24 cellular contexts compared by ENCODE assay signal in genomic region chr11:115872418-115872817, GRCh38.
DNase-seq lines count a peak whose midpoint lies in the region; ATAC-seq and TF ChIP-seq lines count a peak whose summit lies in the region.
"Had no signal": no experiment of that assay in that cellular context is flagged by ENCODE, and none has a peak within 500 bp of the region (broad histone marks: within the 10 kb centered on the region; RNA-seq: fewer than 3 reads in every experiment).

No MANE protein-coding gene starts in this region.

- H3K36me3 ChIP-seq in Karpas-422 (ENCODE audit: insufficient read depth, low read length): no peaks in the 10 kb centered on the region
- peaks cover 3% of the 10 kb centered on the region for H3K36me3 ChIP-seq in OCI-LY3 (replicated peaks; ENCODE audit: low read depth, low read length)
- H3K36me3 ChIP-seq in neutrophil: no peaks in the 10 kb centered on the region
- no peaks in the 10 kb centered on the region for H3K36me3 ChIP-seq in BE2C
- H3K36me3 ChIP-seq: esophagus muscularis mucosa, sigmoid colon, tibial artery had no signal

- TF ChIP-seq CTCF in OCI-LY3 (IDR thresholded peaks at IDR 0.05; ENCODE audit: low read depth, low read length) (no peak), neutrophil (IDR thresholded peaks at IDR 0.05) (no peak), BE2C (IDR thresholded peaks at IDR 0.05; ENCODE audit: low read depth, low read length) (no peak)

- no peak overlapping the region for H2AFZ ChIP-seq in Karpas-422 (ENCODE audit: low read length)
- H2AFZ ChIP-seq in OCI-LY3 (ENCODE audit: low read depth, low read length): peak overlapping the region; percentile 9; the same call in 1 of the 2 replicates
- H2AFZ ChIP-seq: parathyroid adenoma had no signal

- ATAC-seq in GM21737 (IDR thresholded peaks at IDR 0.05; ENCODE audit: unreplicated experiment) (no peak), HG02981 (IDR thresholded peaks at IDR 0.05; ENCODE audit: unreplicated experiment) (no peak)
- ATAC-seq: naive thymus-derived CD8-positive, alpha-beta T cell; stimulated activated naive CD8-positive, alpha-beta T cell treated with anti-CD3 and anti-CD28 coated beads, Interleukin-15, Interleukin-2, amounts not matched to agents 100 U/mL and 50 U/mL, for 24 hours; T-helper 17 cell had no signal

- no peaks in the 10 kb centered on the region for H4K20me1 ChIP-seq in Karpas-422 (ENCODE audit: insufficient read depth, low read depth, low read length)
- no peaks in the 10 kb centered on the region for H4K20me1 ChIP-seq in OCI-LY3 (ENCODE audit: insufficient read depth, low read length)

- no peaks in the 10 kb centered on the region for H3K9me3 ChIP-seq in Karpas-422 (ENCODE audit: low read length)
- H3K9me3 ChIP-seq in OCI-LY3 (ENCODE audit: insufficient read depth, low read length): no peaks in the 10 kb centered on the region
- no peaks in the 10 kb centered on the region for H3K9me3 ChIP-seq in neutrophil
- 0 out of 2 replicates have a peak, but pooled peaks cover 2% of the 10 kb centered on the region for H3K9me3 ChIP-seq in BE2C
- H3K9me3 ChIP-seq: esophagus muscularis mucosa, sigmoid colon had no signal

- peak overlapping the region; percentile 67 for H3K4me2 ChIP-seq in Karpas-422 (ENCODE audit: low read depth, low read length, poor library complexity, severe bottlenecking)
- peak overlapping the region; percentile 66 for H3K4me2 ChIP-seq in OCI-LY3 (ENCODE audit: low read length)

- H3K9me2 ChIP-seq in Karpas-422 (replicated peaks; ENCODE audit: insufficient read depth, low read length): no peaks in the 10 kb centered on the region

- DNase-seq in NCI-H146 (lab: John Stamatoyannopoulos, UW): peak; percentile 11
- DNase-seq in NCI-H146 treated with DMSO at 0.1 percent for 48 hours (lab: John Stamatoyannopoulos, UW; ENCODE audit: unreplicated experiment): no peak
- peak; percentile 41 for DNase-seq in Karpas-422
- no peak for DNase-seq in BE2C
- DNase-seq: 8988T; activated naive CD4-positive, alpha-beta T cell treated with anti-CD3 and anti-CD28 coated beads, Interleukin-2, amount 50 U/mL, for 16 hours; activated T-cell treated with anti-CD3 and anti-CD28 coated beads, Interleukin-2, amount 50 U/mL, for 48 hours; effector memory CD4-positive, alpha-beta T cell; GOT3; mesendoderm; naive thymus-derived CD8-positive, alpha-beta T cell; NCI-H1694 treated with DMSO at 0.1 percent for 48 hours; NCI-H345; Right ventricle myocardium superior; sigmoid colon; stimulated activated naive CD8-positive, alpha-beta T cell treated with anti-CD3 and anti-CD28 coated beads, Interleukin-15, Interleukin-2, amounts not matched to agents 100 U/mL and 50 U/mL, for 24 hours; T-helper 17 cell; tibial artery had no signal

- H3K27me3 ChIP-seq in Karpas-422 (ENCODE audit: low read length): no peaks in the 10 kb centered on the region
- no peaks in the 10 kb centered on the region for H3K27me3 ChIP-seq in OCI-LY3 (ENCODE audit: low read depth, low read length)
- H3K27me3 ChIP-seq in neutrophil: no peaks in the 10 kb centered on the region
- no peaks in the 10 kb centered on the region for H3K27me3 ChIP-seq in BE2C
- H3K27me3 ChIP-seq: sigmoid colon, tibial artery had no signal

- H3K4me3 ChIP-seq in Karpas-422 (ENCODE audit: low read length) (no peak overlapping the region), OCI-LY3 (ENCODE audit: low read length) (peak overlapping the region; percentile 28; the same call in 1 of the 2 replicates), neutrophil (ENCODE audit: low read depth in 1 of 2, low read length in 1 of 2) (no peak overlapping the region), BE2C (ENCODE audit: low read depth, low read length) (no peak overlapping the region)
- H3K4me3 ChIP-seq: esophagus muscularis mucosa, sigmoid colon, tibial artery had no signal

- peaks cover 29% of the 10 kb centered on the region for H3K4me1 ChIP-seq in Karpas-422 (ENCODE audit: low read length)
- H3K4me1 ChIP-seq in OCI-LY3 (ENCODE audit: low read length): peaks cover 65% of the 10 kb centered on the region
- peaks cover 0 to 13% of the 10 kb centered on the region in 2 experiments for H3K4me1 ChIP-seq in neutrophil (ENCODE audit: control insufficient read depth in 1 of 2, insufficient read depth in 1 of 2, low read depth in 1 of 2, low read length in 1 of 2)
- peaks cover 7% of the 10 kb centered on the region for H3K4me1 ChIP-seq in BE2C
- H3K4me1 ChIP-seq: esophagus muscularis mucosa, parathyroid adenoma, sigmoid colon, tibial artery had no signal

- H3K27ac ChIP-seq in Karpas-422 (ENCODE audit: low read length): no peak overlapping the region
- H3K27ac ChIP-seq in OCI-LY3 (ENCODE audit: low read length): peak overlapping the region; percentile 90
- peak overlapping the region; percentile 65 for H3K27ac ChIP-seq in neutrophil
- H3K27ac ChIP-seq: esophagus muscularis mucosa, parathyroid adenoma, sigmoid colon, tibial artery had no signal

- H3K9ac ChIP-seq in Karpas-422 (ENCODE audit: low read length): no peak overlapping the region
- peak overlapping the region; percentile 60; the same call in 1 of the 2 replicates for H3K9ac ChIP-seq in OCI-LY3 (ENCODE audit: low read length)
- H3K9ac ChIP-seq: parathyroid adenoma had no signal

- H3K79me2 ChIP-seq in Karpas-422 (ENCODE audit: low read length): no peaks in the 10 kb centered on the region
- H3K79me2 ChIP-seq in OCI-LY3 (ENCODE audit: low read length): no peaks in the 10 kb centered on the region
- H3K79me2 ChIP-seq: parathyroid adenoma had no signal

Comparison
In these comparisons a context has a peak if more than half of its experiments do, and no peak if none do; other contexts are left out.
1. DNase-seq: peak in NCI-H146 (single experiment) and Karpas-422 (single experiment); none in NCI-H146 treated with DMSO at 0.1 percent for 48 hours (single experiment) and BE2C (single experiment).